In the genomic region with DNA sequence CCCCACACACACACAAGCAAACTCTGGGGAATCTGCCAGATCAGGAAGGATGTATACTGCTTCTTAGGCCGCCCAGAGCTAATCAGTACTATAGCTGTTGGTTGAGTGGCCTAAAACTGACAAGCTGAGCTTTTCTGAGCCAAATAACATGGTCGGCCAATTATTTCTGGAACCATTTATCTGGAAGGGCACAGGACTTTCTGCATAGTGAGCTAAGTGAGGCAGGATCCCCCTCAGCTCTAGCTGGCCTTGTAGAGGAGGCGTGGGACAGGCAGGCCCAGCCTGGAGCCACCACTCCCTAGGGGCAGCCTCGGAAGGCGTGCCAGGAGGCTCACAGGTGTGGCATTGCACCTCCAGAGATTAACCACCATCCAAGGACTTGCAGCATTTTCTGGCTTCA, we compare ENCODE assay signal across 20 cellular contexts.
"Had no signal": no experiment of that assay in that cellular context is flagged by ENCODE, and none has a peak within 500 bp of the region (broad histone marks: within the 10 kb centered on the region; RNA-seq: fewer than 3 reads in every experiment).

No MANE protein-coding gene starts in this region.

- H3K4me3 Mint-ChIP-seq: activated B cell treated with CpG ODN at 0.5 μM for 24 hours; activated naive CD8-positive, alpha-beta T cell treated with anti-CD3 and anti-CD28 coated beads, Interleukin-2, amount 50 U/mL, for 24 hours; natural killer cell; T-helper 17 cell had no signal

- ATAC-seq: activated naive CD8-positive, alpha-beta T cell treated with anti-CD3 and anti-CD28 coated beads, Interleukin-2, amount 50 U/mL, for 24 hours; natural killer cell; stimulated activated naive CD8-positive, alpha-beta T cell treated with anti-CD3 and anti-CD28 coated beads, Interleukin-15, Interleukin-2, amounts not matched to agents 100 U/mL and 50 U/mL, for 24 hours; T-helper 17 cell had no signal

- H3K4me3 ChIP-seq: lung had no signal

- H3K27ac Mint-ChIP-seq: activated B cell treated with CpG ODN at 0.5 μM for 24 hours; activated naive CD8-positive, alpha-beta T cell treated with anti-CD3 and anti-CD28 coated beads, Interleukin-2, amount 50 U/mL, for 24 hours; T-helper 17 cell had no signal

- H3K27me3 Mint-ChIP-seq: activated B cell treated with CpG ODN at 0.5 μM for 24 hours; activated naive CD8-positive, alpha-beta T cell treated with anti-CD3 and anti-CD28 coated beads, Interleukin-2, amount 50 U/mL, for 24 hours; progenitor cell of endocrine pancreas; T-helper 17 cell had no signal

- H3K9me3 Mint-ChIP-seq: activated B cell treated with CpG ODN at 0.5 μM for 24 hours; activated naive CD8-positive, alpha-beta T cell treated with anti-CD3 and anti-CD28 coated beads, Interleukin-2, amount 50 U/mL, for 24 hours; natural killer cell had no signal

- DNase-seq: activated B cell treated with CpG ODN at 0.5 μM for 24 hours; activated CD4-positive, alpha-beta T cell treated with anti-CD3 and anti-CD28 coated beads for 4 hours; activated CD4-positive, alpha-beta T cell treated with anti-CD3 and anti-CD28 coated beads, Interleukin-2, amount 50 U/mL, for 48 hours; activated CD8-positive, alpha-beta memory T cell treated with anti-CD3 and anti-CD28 coated beads, Interleukin-2, amount 50 U/mL, for 48 hours; activated effector memory CD4-positive, alpha-beta T cell treated with anti-CD3 and anti-CD28 coated beads, Interleukin-2, amount 50 U/mL, for 16 hours; activated naive CD4-positive, alpha-beta T cell treated with anti-CD3 and anti-CD28 coated beads, Interleukin-2, amount 50 U/mL, for 16 hours; activated naive CD8-positive, alpha-beta T cell treated with anti-CD3 and anti-CD28 coated beads, Interleukin-2, amount 50 U/mL, for 24 hours; caudate nucleus; dermis blood vessel endothelial cell; effector CD8-positive, alpha-beta T cell; erythroblast; foreskin melanocyte; hippocampal formation; natural killer cell; retina; stimulated activated CD4-positive, alpha-beta T cell treated with anti-CD3 and anti-CD28 coated beads, Interleukin-4, amount 100 ng/mL, for 24 hours; stimulated activated naive CD8-positive, alpha-beta T cell treated with anti-CD3 and anti-CD28 coated beads, Interleukin-15, Interleukin-2, amounts not matched to agents 100 U/mL and 50 U/mL, for 24 hours; T-helper 17 cell had no signal

- H3K36me3 Mint-ChIP-seq: natural killer cell had no signal
